ENCODE assay signal across 2 cellular contexts in genomic region chr11:13260196-13260962, GRCh38.
TF ChIP-seq lines count a peak whose summit lies in the region.

No MANE protein-coding gene starts in this region.

TF ChIP-seq in IMR-90, 13 proteins besides CTCF, POLR2A, EP300 and RAD21:
- TF ChIP-seq RFX5 (IDR thresholded peaks at IDR 0.05; ENCODE audit: low read depth, low read length) (no peak), CHD1 (IDR thresholded peaks at IDR 0.05; ENCODE audit: low read depth, low read length) (no peak), RCOR1 (IDR thresholded peaks at IDR 0.05; ENCODE audit: insufficient replicate concordance, low read length) (no peak), USF2 (IDR thresholded peaks at IDR 0.05; ENCODE audit: low read depth, low read length) (no peak), SMC3 (IDR thresholded peaks at IDR 0.05; ENCODE audit: low read depth, low read length) (no peak), NFE2L2 (IDR thresholded peaks at IDR 0.05; ENCODE audit: low read depth, low read length) (no peak), CEBPB (IDR thresholded peaks at IDR 0.05; ENCODE audit: low read depth, low read length) (no peak), BHLHE40 (IDR thresholded peaks at IDR 0.05; ENCODE audit: low read depth, low read length) (no peak), MAFK (IDR thresholded peaks at IDR 0.05; ENCODE audit: low read depth, low read length) (no peak), ELK1 (IDR thresholded peaks at IDR 0.05; ENCODE audit: borderline replicate concordance, low read depth, low read length) (no peak), MXI1 (IDR thresholded peaks at IDR 0.05; ENCODE audit: borderline replicate concordance, low read depth, low read length) (no peak), MAZ (IDR thresholded peaks at IDR 0.05; ENCODE audit: borderline replicate concordance, low read depth, low read length) (no peak), FOS (IDR thresholded peaks at IDR 0.05; ENCODE audit: low read depth, low read length) (no peak)

TF ChIP-seq in H1, 55 proteins besides CTCF, POLR2A, EP300 and RAD21:
- TF ChIP-seq SRF (IDR thresholded peaks at IDR 0.05; ENCODE audit: low read depth, low read length) (no peak), SAP30 (IDR thresholded peaks at IDR 0.05; ENCODE audit: insufficient read depth, insufficient replicate concordance, low read length) (no peak), TCF12 (IDR thresholded peaks at IDR 0.05; ENCODE audit: low read depth, low read length) (no peak), CHD2 (IDR thresholded peaks at IDR 0.05; ENCODE audit: low read length) (no peak), SP2 (IDR thresholded peaks at IDR 0.05; ENCODE audit: low read length) (no peak), SUZ12 (IDR thresholded peaks at IDR 0.05; ENCODE audit: low read length) (no peak), CHD7 (IDR thresholded peaks at IDR 0.05; ENCODE audit: insufficient replicate concordance, low read length) (no peak), TEAD4 (IDR thresholded peaks at IDR 0.05; ENCODE audit: low read depth, low read length) (no peak), MAX (IDR thresholded peaks at IDR 0.05) (no peak), KDM1A (IDR thresholded peaks at IDR 0.05; ENCODE audit: borderline replicate concordance, low read length) (no peak), GTF2F1 (IDR thresholded peaks at IDR 0.05; ENCODE audit: borderline replicate concordance, low read depth, low read length) (no peak), FOSL1 (IDR thresholded peaks at IDR 0.05; ENCODE audit: insufficient read depth, low read depth, low read length) (no peak), CREB1 (IDR thresholded peaks at IDR 0.05) (no peak), ATF2 (IDR thresholded peaks at IDR 0.05; ENCODE audit: low read length) (no peak), MAFK (IDR thresholded peaks at IDR 0.05; ENCODE audit: low read depth, low read length) (no peak)
